Comparison of ENCODE assay signal across 1 cellular context in the genomic region with DNA sequence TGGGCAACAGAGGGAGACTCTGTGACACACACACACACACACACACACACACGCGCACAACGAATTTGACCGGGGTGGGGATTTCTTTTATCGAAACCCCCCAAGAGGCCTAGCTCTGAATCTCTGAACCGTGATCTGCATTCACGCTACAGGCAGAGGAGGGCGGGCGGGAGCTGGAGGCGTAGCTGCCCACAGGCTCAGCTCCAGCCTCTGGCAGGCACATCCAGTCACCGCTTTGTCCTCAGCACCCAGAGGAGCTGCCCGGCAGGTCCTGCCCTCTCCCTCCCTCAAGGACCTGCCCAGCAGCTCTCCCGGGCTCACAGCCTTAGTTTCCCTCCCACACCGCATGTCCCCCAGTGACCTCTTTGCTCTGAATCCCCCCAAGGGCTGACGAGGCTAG.
TF ChIP-seq lines count a peak whose summit lies in the region.

No MANE protein-coding gene starts in this region.

TF ChIP-seq in GM12878, 131 proteins besides CTCF, POLR2A, EP300 and RAD21:
- no peak for TF ChIP-seq LARP7 (IDR thresholded peaks at IDR 0.05)
- TF ChIP-seq BCL3 (IDR thresholded peaks at IDR 0.05; ENCODE audit: borderline replicate concordance, insufficient read depth, low read depth, low read length, poor library complexity, severe bottlenecking) = no peak
- TF ChIP-seq NR2F1 (conservative IDR thresholded peaks at IDR 0.05) = 0 out of 2 replicates have a peak, but pooled peaks have one; percentile 11
- no peak for TF ChIP-seq ZNF24 (IDR thresholded peaks at IDR 0.05)
- TF ChIP-seq IRF3 (IDR thresholded peaks at IDR 0.05) = no peak
- TF ChIP-seq SMC3 (IDR thresholded peaks at IDR 0.05; ENCODE audit: borderline replicate concordance, low read length) = no peak
- no peak for TF ChIP-seq RCOR1 (conservative IDR thresholded peaks at IDR 0.05; ENCODE audit: low read depth, low read length)
- no peak for TF ChIP-seq NR2C1 (IDR thresholded peaks at IDR 0.05)
- 0 out of 2 replicates have a peak, but pooled peaks have one; percentile 5 for TF ChIP-seq DPF2 (IDR thresholded peaks at IDR 0.05)
- TF ChIP-seq PAX5 (IDR thresholded peaks at IDR 0.05; ENCODE audit: borderline replicate concordance, low read depth, low read length) = 0 out of 2 replicates have a peak, but pooled peaks have one; percentile 18
- TF ChIP-seq HDGF (IDR thresholded peaks at IDR 0.05) = 0 out of 2 replicates have a peak, but pooled peaks have one; percentile 53
